ENCODE assay signal across 28 cellular contexts in the genomic region with DNA sequence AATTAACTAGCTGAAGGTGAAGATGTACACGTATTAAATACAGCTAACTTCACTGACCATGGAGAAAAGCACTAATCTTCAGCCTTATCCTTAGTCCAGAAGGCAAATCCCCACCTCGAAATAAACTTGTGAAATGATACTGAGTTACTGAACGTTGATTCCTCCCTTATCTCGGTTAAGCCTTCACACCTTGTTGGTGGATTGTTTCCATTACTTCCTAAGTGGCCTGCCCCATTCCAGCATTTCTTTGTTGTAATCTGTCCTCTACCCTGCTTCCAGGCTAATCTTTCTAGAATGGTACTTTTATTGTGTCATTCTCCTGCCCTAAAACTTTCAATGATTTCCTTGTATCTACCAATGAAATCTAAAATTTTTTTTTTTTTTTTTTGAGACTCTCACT.
"Had no signal": no experiment of that assay in that cellular context is flagged by ENCODE, and none has a peak within 500 bp of the region (broad histone marks: within the 10 kb centered on the region; RNA-seq: fewer than 3 reads in every experiment).

No MANE protein-coding gene starts in this region.

- H3K36me3 Mint-ChIP-seq: natural killer cell treated with Interleukin-12 subunit alpha and Interleukin-12 subunit beta and Interleukin-15 and Interleukin-18, amount 100 ng/mL, for 72 hours; stimulated activated effector memory CD8-positive, alpha-beta T cell treated with anti-CD3 and anti-CD28 coated beads, Interleukin-12 subunit alpha, Interleukin-12 subunit beta, amount 100 ng/mL, for 72 hours; type B pancreatic cell had no signal

- H3K4me3 ChIP-seq: neural progenitor cell, ovary, psoas muscle, right lobe of liver, sigmoid colon, stomach, thoracic aorta, thyroid gland, tibial nerve, upper lobe of right lung, uterus had no signal

- H3K79me2 ChIP-seq: parathyroid adenoma had no signal

- H3K4me3 Mint-ChIP-seq: naive thymus-derived CD4-positive, alpha-beta T cell; natural killer cell treated with Interleukin-12 subunit alpha and Interleukin-12 subunit beta and Interleukin-15 and Interleukin-18, amount 100 ng/mL, for 72 hours; neural progenitor cell; stimulated activated effector memory CD8-positive, alpha-beta T cell treated with anti-CD3 and anti-CD28 coated beads, Interleukin-12 subunit alpha, Interleukin-12 subunit beta, amount 100 ng/mL, for 72 hours; stimulated activated naive B cell treated with anti-CD40 and anti-IgM and Interleukin-4, amounts not matched to agents 10 μg/mL and 1 μg/mL and 100 μg/mL, for 72 hours; stimulated activated naive CD8-positive, alpha-beta T cell treated with anti-CD3 and anti-CD28 coated beads, Interleukin-15, Interleukin-2, amounts not matched to agents 100 ng/mL and 50 ng/mL, for 24 hours; type B pancreatic cell had no signal

- H3K4me1 ChIP-seq: neural progenitor cell, parathyroid adenoma, psoas muscle, right lobe of liver, sigmoid colon, stomach, thyroid gland, tibial nerve, upper lobe of right lung, uterus had no signal

- H3K9me3 ChIP-seq: psoas muscle, right lobe of liver, sigmoid colon, stomach, thoracic aorta, thyroid gland, tibial nerve, upper lobe of right lung, uterus had no signal

- H3K27ac Mint-ChIP-seq: natural killer cell treated with Interleukin-12 subunit alpha and Interleukin-12 subunit beta and Interleukin-15 and Interleukin-18, amount 100 ng/mL, for 72 hours; neural progenitor cell; progenitor cell of endocrine pancreas; stimulated activated effector memory CD8-positive, alpha-beta T cell treated with anti-CD3 and anti-CD28 coated beads, Interleukin-12 subunit alpha, Interleukin-12 subunit beta, amount 100 ng/mL, for 72 hours; stimulated activated naive B cell treated with anti-CD40 and anti-IgM and Interleukin-4, amounts not matched to agents 10 μg/mL and 1 μg/mL and 100 μg/mL, for 72 hours; stimulated activated naive CD8-positive, alpha-beta T cell treated with anti-CD3 and anti-CD28 coated beads, Interleukin-15, Interleukin-2, amounts not matched to agents 100 ng/mL and 50 ng/mL, for 24 hours; type B pancreatic cell had no signal

- H3K9me3 Mint-ChIP-seq: natural killer cell treated with Interleukin-12 subunit alpha and Interleukin-12 subunit beta and Interleukin-15 and Interleukin-18, amount 100 ng/mL, for 72 hours; neural progenitor cell; stimulated activated effector memory CD8-positive, alpha-beta T cell treated with anti-CD3 and anti-CD28 coated beads, Interleukin-12 subunit alpha, Interleukin-12 subunit beta, amount 100 ng/mL, for 72 hours; stimulated activated naive B cell treated with anti-CD40 and anti-IgM and Interleukin-4, amounts not matched to agents 10 μg/mL and 1 μg/mL and 100 μg/mL, for 72 hours; type B pancreatic cell had no signal

- DNase-seq: naive thymus-derived CD4-positive, alpha-beta T cell; occipital lobe; ovary; posterior cingulate gyrus; psoas muscle; right cardiac atrium; right lobe of liver; sigmoid colon; small intestine; stimulated activated CD4-positive, alpha-beta T cell treated with anti-CD3 and anti-CD28 coated beads, Interleukin-15, amount 100 ng/mL, for 24 hours; stimulated activated CD4-positive, alpha-beta T cell treated with anti-CD3 and anti-CD28 coated beads, Interleukin-2, amount 100 ng/mL, for 24 hours; stimulated activated CD4-positive, alpha-beta T cell treated with anti-CD3 and anti-CD28 coated beads, Interleukin-2, amount 100 ng/mL, for 48 hours; stimulated activated CD4-positive, alpha-beta T cell treated with anti-CD3 and anti-CD28 coated beads, Interleukin-4, amount 100 ng/mL, for 24 hours; stimulated activated naive B cell treated with anti-CD40 and anti-IgM and Interleukin-4, amounts not matched to agents 10 μg/mL and 1 μg/mL and 100 μg/mL, for 72 hours; stimulated activated naive CD4-positive, alpha-beta T cell treated with Interleukin-2 at 50 U/mL for 16 hours; stomach; thyroid gland; upper lobe of right lung; uterus had no signal

- H3K27me3 ChIP-seq: neural progenitor cell, ovary, right lobe of liver, sigmoid colon, stomach, thyroid gland, tibial nerve, upper lobe of right lung, uterus had no signal

- H3K9ac ChIP-seq: neural progenitor cell, parathyroid adenoma had no signal

- ATAC-seq: naive thymus-derived CD4-positive, alpha-beta T cell; natural killer cell treated with Interleukin-12 subunit alpha and Interleukin-12 subunit beta and Interleukin-15 and Interleukin-18, amount 100 ng/mL, for 72 hours; psoas muscle; right cardiac atrium; right lobe of liver; stimulated activated effector memory CD8-positive, alpha-beta T cell treated with anti-CD3 and anti-CD28 coated beads, Interleukin-12 subunit alpha, Interleukin-12 subunit beta, amount 100 ng/mL, for 72 hours; stimulated activated naive B cell treated with anti-CD40 and anti-IgM and Interleukin-4, amounts not matched to agents 10 μg/mL and 1 μg/mL and 100 μg/mL, for 72 hours; upper lobe of right lung had no signal

- H3K36me3 ChIP-seq: neural progenitor cell, ovary, right lobe of liver, sigmoid colon, stomach, thoracic aorta, thyroid gland, upper lobe of right lung, uterus had no signal

- H3K27me3 Mint-ChIP-seq: naive thymus-derived CD4-positive, alpha-beta T cell; natural killer cell treated with Interleukin-12 subunit alpha and Interleukin-12 subunit beta and Interleukin-15 and Interleukin-18, amount 100 ng/mL, for 72 hours; progenitor cell of endocrine pancreas; stimulated activated naive B cell treated with anti-CD40 and anti-IgM and Interleukin-4, amounts not matched to agents 10 μg/mL and 1 μg/mL and 100 μg/mL, for 72 hours; stimulated activated naive CD8-positive, alpha-beta T cell treated with anti-CD3 and anti-CD28 coated beads, Interleukin-15, Interleukin-2, amounts not matched to agents 100 ng/mL and 50 ng/mL, for 24 hours; type B pancreatic cell had no signal

- H3K4me1 Mint-ChIP-seq: neural progenitor cell; stimulated activated naive B cell treated with anti-CD40 and anti-IgM and Interleukin-4, amounts not matched to agents 10 μg/mL and 1 μg/mL and 100 μg/mL, for 72 hours had no signal

- H3K4me2 ChIP-seq: neural progenitor cell had no signal

- H3K27ac ChIP-seq: neural progenitor cell, ovary, parathyroid adenoma, psoas muscle, right lobe of liver, sigmoid colon, stomach, thoracic aorta, thyroid gland, tibial nerve, upper lobe of right lung, uterus had no signal
